ENCODE assay signal across 8 cellular contexts in the genomic region with DNA sequence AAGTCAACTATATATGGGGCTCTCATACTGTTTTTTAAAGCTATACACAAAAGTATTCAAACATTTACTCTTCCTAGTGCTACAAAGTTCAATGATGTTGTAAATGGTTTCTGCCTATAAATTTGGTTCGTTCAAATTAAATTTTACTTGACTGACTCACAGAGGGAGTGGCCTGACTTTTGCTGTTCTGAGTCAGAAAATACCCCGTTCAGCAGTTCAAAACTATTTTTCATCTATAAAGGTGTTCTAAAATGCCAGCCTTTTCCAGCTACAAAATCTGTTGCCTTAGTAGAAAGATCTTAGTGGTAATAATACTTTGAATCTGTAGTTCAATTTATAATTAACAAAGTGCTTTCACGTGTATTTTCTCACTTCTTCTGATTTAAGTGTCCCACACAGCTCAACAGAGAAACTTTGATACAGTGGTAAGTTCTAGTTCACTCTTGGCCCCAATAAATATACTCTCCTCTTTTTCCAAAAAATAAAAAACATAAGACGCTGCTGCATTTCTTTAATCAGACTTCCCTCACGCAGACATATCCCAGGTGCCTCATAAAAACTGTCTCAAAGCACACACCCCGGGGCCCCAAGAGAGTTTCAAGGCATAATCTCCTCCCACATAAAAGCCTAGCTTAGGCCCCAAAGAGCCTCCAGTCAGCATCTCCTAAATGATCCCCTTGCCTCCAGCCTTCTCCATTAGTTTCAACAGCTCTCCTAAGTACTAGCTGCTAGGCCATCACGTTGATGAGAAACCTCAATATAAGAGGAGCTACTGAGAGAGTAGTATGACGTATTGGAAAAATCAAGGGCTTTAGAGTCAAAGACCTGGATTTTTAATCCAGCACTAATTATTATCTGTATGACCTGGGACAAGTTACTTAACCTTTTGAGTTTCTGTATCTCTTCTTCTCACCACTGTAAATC. TPM values are rescaled to one million over a fixed set of nuclear protein-coding genes. Genes with fewer than 3 reads are reported as not detected.
A peak's percentile ranks its signal among the peaks of the same experiment; 100 is the strongest.
DNase-seq lines count a peak whose midpoint lies in the region; ATAC-seq and TF ChIP-seq lines count a peak whose summit lies in the region.

No MANE protein-coding gene starts in this region.

- H3K27ac Mint-ChIP-seq in T-cell: peak overlapping the region; percentile 89 to 96

- H3K27ac ChIP-seq in esophagus (ENCODE audit: low read depth in 2 of 2, low read length in 1 of 2) (peak overlapping the region; percentile 71 to 87), gastrocnemius medialis (peak overlapping the region; percentile 97 to 99 (median 98))

- no peaks in the 10 kb centered on the region for H3K36me3 ChIP-seq in esophagus (ENCODE audit: control insufficient read depth in 2 of 2, insufficient read depth in 2 of 2, low read length in 1 of 2)
- no peaks in the 10 kb centered on the region for H3K36me3 ChIP-seq in gastrocnemius medialis

- no peaks in the 10 kb centered on the region for H3K27me3 ChIP-seq in esophagus (ENCODE audit: control insufficient read depth in 1 of 2, insufficient read depth in 2 of 2, low read length in 2 of 2)
- H3K27me3 ChIP-seq in gastrocnemius medialis: no peaks in the 10 kb centered on the region

- no peaks in the 10 kb centered on the region for H3K9me3 ChIP-seq in esophagus (ENCODE audit: control insufficient read depth in 2 of 2, insufficient read depth in 1 of 2, low read depth in 1 of 2, low read length in 1 of 2)
- no peaks in the 10 kb centered on the region for H3K9me3 ChIP-seq in gastrocnemius medialis

- TF ChIP-seq CTCF in gastrocnemius medialis (IDR thresholded peaks at IDR 0.05 in 4 of 5, conservative IDR thresholded peaks at IDR 0.05 in 1 of 5): no peak

- peak overlapping the region in 1 of 2 donors; percentile 25 for H3K4me3 ChIP-seq in esophagus (ENCODE audit: low read depth in 1 of 2, low read length in 2 of 2)
- H3K4me3 ChIP-seq in gastrocnemius medialis: peak overlapping the region; percentile 26 to 91 (median 33)

- H3K36me3 Mint-ChIP-seq in T-cell: no peaks in the 10 kb centered on the region

- H3K27me3 Mint-ChIP-seq in T-cell: no peaks in the 10 kb centered on the region

- ATAC-seq in T-cell (replicated peaks in 1 of 4) (peak in 1 of 4 experiments; percentile 12), gastrocnemius medialis (no peak), HG02678 (IDR thresholded peaks at IDR 0.05; ENCODE audit: unreplicated experiment) (no peak), HG02938 (IDR thresholded peaks at IDR 0.05; ENCODE audit: unreplicated experiment) (no peak)

- CTCF ChIA-PET in T-cell (lab: Charles Lee): interaction anchor here (0.5 to 2.5 kb wide), 13 partner anchors 9 to 177 kb away, joined by 3 to 13 read pairs (median 3); no protein-coding TSS in a partner anchor

- POLR2A ChIA-PET in T-cell (lab: Charles Lee): interaction anchor here (0.5 to 1.4 kb wide), 9 partner anchors 9 to 221 kb away, joined by 3 to 9 read pairs (median 4); a partner anchor contains a TSS

- peak; percentile 64 for DNase-seq in activated effector memory CD4-positive, alpha-beta T cell treated with anti-CD3 and anti-CD28 coated beads, Interleukin-2, amount 50 U/mL, for 16 hours
- no peak for DNase-seq in activated effector memory CD4-positive, alpha-beta T cell treated with Interleukin-2 at 50 U/mL for 16 hours
- DNase-seq in T-cell: no peak
- DNase-seq in gastrocnemius medialis: no peak
- DNase-seq in SHP77 (lab: John Stamatoyannopoulos, UW): no peak

- H3K9me3 Mint-ChIP-seq in T-cell: no peaks in the 10 kb centered on the region

- H3K4me1 ChIP-seq in esophagus (ENCODE audit: control insufficient read depth in 2 of 2, insufficient read depth in 2 of 2, low read length in 1 of 2) (peaks cover 0 to 2% of the 10 kb centered on the region in 2 donors), gastrocnemius medialis (peaks cover 77 to 83% of the 10 kb centered on the region in 2 donors)

- H3K4me3 Mint-ChIP-seq in T-cell: peak overlapping the region; percentile 89 to 94 (median 90)

- 13 to 16% methylated on average over 8 of the region's 8 CpGs for WGBS in esophagus, 2 donors

- H3K4me1 Mint-ChIP-seq in T-cell: peaks cover 82 to 89% (median 82%) of the 10 kb centered on the region in 3 donors

- in situ Hi-C loops in gastrocnemius medialis (cut with MboI; ENCODE audit: low sequenced_read_pairs in 4 of 4): no loop called here

- no peak for TF ChIP-seq POLR2A in gastrocnemius medialis (IDR thresholded peaks at IDR 0.05)

- intact Hi-C loops in gastrocnemius medialis (cut with DNase I; ENCODE audit: low total_unique reads): loop anchor here (10.0 kb wide), 1 partner anchor 270 kb away; a partner anchor contains a TSS

RNA-seq across cellular contexts. Expression of a gene that starts 3.2 kb away (rescaled TPM):
- total RNA-seq in T-cell: 100 to 1,000 TPM; 187 to 341 (median 224) TPM
- polyA plus RNA-seq in esophagus: 10 to 100 TPM; 40.6 to 45.5 TPM
- total RNA-seq in gastrocnemius medialis: 100 to 1,000 TPM; 294 to 522 (median 353) TPM
